10 cellular contexts compared by ENCODE assay signal in the genomic region with DNA sequence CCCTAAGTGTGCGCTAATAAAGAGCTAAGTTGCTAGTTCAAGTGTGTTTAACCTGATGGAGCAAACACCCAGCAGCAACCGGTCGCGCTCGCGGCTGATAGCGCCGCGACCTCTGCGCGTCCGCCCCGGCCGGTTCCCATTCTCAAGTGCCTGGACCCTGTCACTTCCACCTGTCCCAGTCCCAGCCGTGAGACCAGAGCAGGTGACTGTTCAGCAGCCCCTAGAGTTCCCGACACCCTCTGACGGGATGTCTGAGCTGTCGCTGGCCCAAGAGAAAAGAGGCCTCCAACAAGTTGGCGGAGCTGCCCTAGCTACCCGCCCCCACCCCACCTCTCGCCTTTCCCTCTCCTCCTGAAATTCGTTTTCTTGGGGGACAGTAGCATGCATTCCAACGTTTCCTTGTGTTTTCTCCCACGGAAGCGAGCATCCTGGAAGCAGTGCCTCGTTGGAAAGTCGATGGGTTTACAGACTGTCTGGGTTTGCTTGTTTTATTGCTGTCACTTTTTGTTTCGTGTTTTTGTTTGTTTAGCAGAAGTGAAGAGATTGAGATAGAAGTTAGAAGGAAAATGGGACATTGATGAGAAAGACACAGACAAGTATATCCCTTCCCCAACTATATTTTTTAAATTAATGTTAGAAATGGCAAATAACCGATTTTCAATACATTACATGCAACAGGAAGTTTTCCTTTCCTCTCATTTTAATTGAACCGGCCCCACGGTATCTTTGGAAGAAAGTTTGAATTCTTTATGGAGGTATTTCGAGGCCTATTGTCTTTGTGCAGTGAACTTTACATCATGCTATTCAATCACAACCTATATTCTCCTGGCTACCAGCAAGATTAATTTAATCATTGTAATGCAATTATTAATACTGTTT. TPM values are rescaled to one million over a fixed set of nuclear protein-coding genes. Genes with fewer than 3 reads are reported as not detected.
DNase-seq lines count a peak whose midpoint lies in the region; ATAC-seq, FAIRE-seq and TF ChIP-seq lines count a peak whose summit lies in the region.
"Had no signal": no experiment of that assay in that cellular context is flagged by ENCODE, and none has a peak within 500 bp of the region (broad histone marks: within the 10 kb centered on the region; RNA-seq: fewer than 3 reads in every experiment).

No MANE protein-coding gene starts in this region.

- peaks cover 10 to 70% of the 10 kb centered on the region in 2 experiments for H3K27me3 ChIP-seq in HepG2 (ENCODE audit: control insufficient read depth in 1 of 2, insufficient read depth in 2 of 2, low read length in 2 of 2)
- H3K27me3 ChIP-seq in right lobe of liver, result peaks cover 4 to 52% of the 10 kb centered on the region in 2 donors
- peaks cover 31% of the 10 kb centered on the region for H3K27me3 ChIP-seq in mucosa of stomach (ENCODE audit: control insufficient read depth, insufficient read depth, low read length)

- H3K36me3 ChIP-seq in HepG2 (replicated peaks in 1 of 2; ENCODE audit: control insufficient read depth in 1 of 2, insufficient read depth in 2 of 2, low read length in 2 of 2), result no peaks in the 10 kb centered on the region
- H3K36me3 ChIP-seq in right lobe of liver, result no peaks in the 10 kb centered on the region
- no peaks in the 10 kb centered on the region for H3K36me3 ChIP-seq in mucosa of stomach (ENCODE audit: control insufficient read depth, insufficient read depth, low read length)

- no peaks in the 10 kb centered on the region for H3K79me2 ChIP-seq in HepG2 (ENCODE audit: insufficient read depth, low read length)

- no peaks in the 10 kb centered on the region for H4K20me1 ChIP-seq in HepG2 (ENCODE audit: insufficient read depth, low read length)

- POLR2A ChIA-PET in HepG2 (lab: Yijun Ruan, JAX), result no interaction called here

- CTCF ChIA-PET in HepG2 (lab: Yijun Ruan, JAX; ENCODE audit: low intra/inter-chr PET ratio, low total read pairs), result no interaction called here

- no peak for TF ChIP-seq EP300 in HepG2 (IDR thresholded peaks at IDR 0.05; ENCODE audit: low read depth in 2 of 2, low read length in 2 of 2)
- TF ChIP-seq EP300 in HepG2 (CRISPR knock-in tag; IDR thresholded peaks at IDR 0.05; ENCODE audit: borderline replicate concordance), result no peak

- H2AFZ ChIP-seq in HepG2 (ENCODE audit: low read length), result no peak overlapping the region

- no peak for FAIRE-seq in HepG2 (lab: Jason Lieb, UNC)

- DNase-seq in HepG2 (ENCODE audit: low spot score) (no peak), right lobe of liver (no peak), endothelial cell (ENCODE audit: low spot score) (peak; percentile 30), NCI-H146 treated with DMSO at 0.1 percent for 48 hours (lab: John Stamatoyannopoulos, UW; ENCODE audit: unreplicated experiment) (no peak), chondrocyte (ENCODE audit: low spot score) (no peak), GM03348 (ENCODE audit: low spot score) (no peak)
- DNase-seq: activated CD4-positive, CD25-positive, alpha-beta regulatory T cell treated with anti-CD3 and anti-CD28 coated beads, Interleukin-2, amount 50 U/mL, for 72 hours; activated T-cell treated with anti-CD3 and anti-CD28 coated beads, Interleukin-2, amount 50 U/mL, for 4 hours had no signal

- H3K9me3 ChIP-seq in HepG2 (ENCODE audit: low read length) (no peaks in the 10 kb centered on the region), right lobe of liver (no peaks in the 10 kb centered on the region), mucosa of stomach (ENCODE audit: control insufficient read depth, low read length) (no peaks in the 10 kb centered on the region)

- no peaks in the 10 kb centered on the region for H3K9me3 Mint-ChIP-seq in endothelial cell (ENCODE audit: unreplicated experiment)
- no peaks in the 10 kb centered on the region for H3K9me3 Mint-ChIP-seq in chondrocyte (ENCODE audit: low read depth)

- H3K9ac ChIP-seq in HepG2 (ENCODE audit: insufficient read depth, low read depth, low read length) (no peak overlapping the region), mucosa of stomach (ENCODE audit: low read length) (peak overlapping the region; percentile 70)

- no peak overlapping the region for H3K4me3 ChIP-seq in HepG2 (replicated peaks in 1 of 3; ENCODE audit: insufficient read depth in 1 of 3, low read depth in 2 of 3, low read length in 3 of 3)
- no peak overlapping the region for H3K4me3 ChIP-seq in right lobe of liver
- peak overlapping the region; percentile 46 for H3K4me3 ChIP-seq in mucosa of stomach (ENCODE audit: low read length)

- no peak overlapping the region for H3K4me2 ChIP-seq in HepG2 (ENCODE audit: low read depth, low read length)

- peaks cover 7% of the 10 kb centered on the region for H3K36me3 Mint-ChIP-seq in endothelial cell (ENCODE audit: low read depth, unreplicated experiment)
- peaks cover 3% of the 10 kb centered on the region for H3K36me3 Mint-ChIP-seq in chondrocyte (ENCODE audit: low read depth)

- H3K27me3 Mint-ChIP-seq in endothelial cell (ENCODE audit: unreplicated experiment) (peaks cover 19% of the 10 kb centered on the region), chondrocyte (ENCODE audit: low read depth) (peaks cover 50% of the 10 kb centered on the region)

- intact Hi-C loops in HepG2 (cut with micrococcal nuclease; ENCODE audit: unreplicated experiment), result loop anchor here (5.0 kb wide), 2 partner anchors 534 to 624 kb away; no protein-coding TSS in a partner anchor
- intact Hi-C loops in right lobe of liver (cut with DNase I), result no loop called here

- H3K4me1 Mint-ChIP-seq in endothelial cell (ENCODE audit: unreplicated experiment), result peaks cover 47% of the 10 kb centered on the region
- peaks cover 29% of the 10 kb centered on the region for H3K4me1 Mint-ChIP-seq in chondrocyte (ENCODE audit: low read depth)

- TF ChIP-seq POLR2A in HepG2 (IDR thresholded peaks at IDR 0.05; ENCODE audit: insufficient read depth in 1 of 2, low read depth in 2 of 2, low read length in 2 of 2), result no peak
- no peak for TF ChIP-seq POLR2A in right lobe of liver (IDR thresholded peaks at IDR 0.05)

- H3K4me3 Mint-ChIP-seq in endothelial cell (ENCODE audit: unreplicated experiment) (peak overlapping the region; percentile 80), chondrocyte (ENCODE audit: unreplicated experiment) (no peak overlapping the region)
- H3K4me3 Mint-ChIP-seq: activated T-cell treated with anti-CD3 and anti-CD28 coated beads, Interleukin-2, amount 50 U/mL, for 4 hours had no signal

- 15% methylated on average over 27 of the region's 32 CpGs for WGBS in HepG2 (ENCODE audit: low lambda C conversion rate)
- WGBS in right lobe of liver (ENCODE audit: insufficient coverage, low coverage, low lambda C conversion rate, missing lambda C conversion rate), result 12% methylated on average over 31 of the region's 32 CpGs

- no TSS peak for BruUV-seq in HepG2 (replicated peaks; lab: Mats Ljungman, UMichigan)

- TF ChIP-seq CTCF in HepG2 (CRISPR knock-in tag; IDR thresholded peaks at IDR 0.05) (no peak), right lobe of liver (IDR thresholded peaks at IDR 0.05) (no peak), endothelial cell (IDR thresholded peaks at IDR 0.05; ENCODE audit: unreplicated experiment) (no peak), chondrocyte (IDR thresholded peaks at IDR 0.05) (no peak)

- H3K27ac Mint-ChIP-seq in endothelial cell (ENCODE audit: unreplicated experiment) (peak overlapping the region; percentile 10), chondrocyte (ENCODE audit: unreplicated experiment) (no peak overlapping the region)

- peaks cover 28% of the 10 kb centered on the region for H3K4me1 ChIP-seq in HepG2 (ENCODE audit: insufficient read depth, low read length)
- H3K4me1 ChIP-seq in right lobe of liver, result peaks cover 0 to 23% (median 6%) of the 10 kb centered on the region in 4 donors
- peaks cover 27% of the 10 kb centered on the region for H3K4me1 ChIP-seq in mucosa of stomach (ENCODE audit: control insufficient read depth, insufficient read depth, low read length)

- TF ChIP-seq RAD21 in HepG2 (CRISPR knock-in tag; IDR thresholded peaks at IDR 0.05), result no peak

- in situ Hi-C loops in HepG2 (cut with HindIII; ENCODE audit: extremely low pct_ligation_motif_present, low pct_unique_long_range_greater_than_20kb), result loop anchor here (10.0 kb wide), 1 partner anchor 802 kb away; no protein-coding TSS in a partner anchor

- H3K27ac ChIP-seq in HepG2 (ENCODE audit: extremely low read length, insufficient read depth, low read length) (no peak overlapping the region), right lobe of liver (no peak overlapping the region)

- no peak for ATAC-seq in HepG2
- no peak for ATAC-seq in right lobe of liver
- no peak for ATAC-seq in GM18907 (IDR thresholded peaks at IDR 0.05; ENCODE audit: unreplicated experiment)
- ATAC-seq: activated T-cell treated with anti-CD3 and anti-CD28 coated beads, Interleukin-2, amount 50 U/mL, for 4 hours had no signal

TF ChIP-seq in HepG2, 621 proteins besides CTCF, POLR2A, EP300 and RAD21 (continues in another document):
- TF ChIP-seq ZNF564 (CRISPR knock-in tag; IDR thresholded peaks at IDR 0.05), result no peak

RNA-seq across cellular contexts. Expression of a gene that starts 3.2 kb away (rescaled TPM):
- 0.17 and 0.18 TPM in 2 replicates for total RNA-seq in HepG2 (2016; rRNA removed; fragmentation: Illumina TruSeq; extraction: Trizol)
- total RNA-seq in HepG2 (2016; cell fraction: cytosol; rRNA removed; fragmentation: Illumina TruSeq; extraction: Trizol; ENCODE audit: low read depth), result 0.09 TPM in 1 of 2 replicates, not detected in the other
- 0.10 and 0.15 TPM in 2 replicates for total RNA-seq in HepG2 (2016; cell fraction: insoluble cytoplasmic fraction; rRNA removed; fragmentation: Illumina TruSeq; extraction: Trizol)
- 0.06 and 0.07 TPM in 2 replicates for total RNA-seq in HepG2 (2016; cell fraction: membrane; rRNA removed; fragmentation: Illumina TruSeq; extraction: Trizol)
- 0.31 and 0.41 TPM in 2 replicates for total RNA-seq in HepG2 (2016; cell fraction: nucleus; rRNA removed; fragmentation: Illumina TruSeq; extraction: Trizol)
- polyA plus RNA-seq in HepG2 (2011; rRNA removed), result 0.04 and 0.29 TPM in 2 replicates
- polyA plus RNA-seq in HepG2 (2011; cell fraction: cytosol; rRNA removed), result 0.03 and 0.08 TPM in 2 replicates
- 0.05 and 0.10 TPM in 2 replicates for polyA plus RNA-seq in HepG2 (2011; cell fraction: nucleus; rRNA removed)
- polyA plus RNA-seq in HepG2 (2012), result 0.05 TPM in 1 of 2 replicates, not detected in the other
- not detected in 2 replicates for polyA plus RNA-seq in HepG2 (2016; cell fraction: cytosol; fragmentation: Illumina TruSeq; extraction: Trizol; ENCODE audit: low read depth)
- 0.08 and 0.10 TPM in 2 replicates for polyA plus RNA-seq in HepG2 (2016; cell fraction: insoluble cytoplasmic fraction; fragmentation: Illumina TruSeq; extraction: Trizol; ENCODE audit: low read depth)
- 0.03 TPM in 1 of 2 replicates, not detected in the other for polyA plus RNA-seq in HepG2 (2016; cell fraction: membrane; fragmentation: Illumina TruSeq; extraction: Trizol; ENCODE audit: low read depth)
- polyA plus RNA-seq in HepG2 (2016; cell fraction: nucleus; fragmentation: Illumina TruSeq; extraction: Trizol; ENCODE audit: insufficient read depth, low read depth), result 0.20 and 0.21 TPM in 2 replicates
- 37.6 TPM in 1 of 2 replicates, not detected in the other for polyA minus RNA-seq in HepG2 (2011; rRNA and poly(A)+ RNA removed; ENCODE audit: low replicate concordance)
- polyA minus RNA-seq in HepG2 (2011; cell fraction: cytosol; rRNA and poly(A)+ RNA removed), result 0.35 TPM in 1 of 2 replicates, not detected in the other
- 0.62 and 0.77 TPM in 2 replicates for polyA minus RNA-seq in HepG2 (2011; cell fraction: nucleus; rRNA and poly(A)+ RNA removed)
- 1 to 10 TPM; 1.1 to 2.9 (median 1.8) TPM for total RNA-seq in right lobe of liver
- total RNA-seq in endothelial cell (ENCODE audit: unreplicated experiment), result 164 TPM
- 4.6 to 11.4 TPM (median 5.2 TPM) in 3 replicates for total RNA-seq in chondrocyte

Comparison
In these comparisons a context has a peak if more than half of its experiments do, and no peak if none do; other contexts are left out.
1. RNA of a gene that starts 3.2 kb away (total RNA-seq): 164 TPM in endothelial cell (single experiment); 4.6 to 11.4 TPM in chondrocyte, 1.1 to 2.9 TPM in right lobe of liver and 0.06 to 0.41 TPM in HepG2; every median in the first group is over 10 times any median in the second.